ENCODE assay signal across 8 cellular contexts in the genomic region with DNA sequence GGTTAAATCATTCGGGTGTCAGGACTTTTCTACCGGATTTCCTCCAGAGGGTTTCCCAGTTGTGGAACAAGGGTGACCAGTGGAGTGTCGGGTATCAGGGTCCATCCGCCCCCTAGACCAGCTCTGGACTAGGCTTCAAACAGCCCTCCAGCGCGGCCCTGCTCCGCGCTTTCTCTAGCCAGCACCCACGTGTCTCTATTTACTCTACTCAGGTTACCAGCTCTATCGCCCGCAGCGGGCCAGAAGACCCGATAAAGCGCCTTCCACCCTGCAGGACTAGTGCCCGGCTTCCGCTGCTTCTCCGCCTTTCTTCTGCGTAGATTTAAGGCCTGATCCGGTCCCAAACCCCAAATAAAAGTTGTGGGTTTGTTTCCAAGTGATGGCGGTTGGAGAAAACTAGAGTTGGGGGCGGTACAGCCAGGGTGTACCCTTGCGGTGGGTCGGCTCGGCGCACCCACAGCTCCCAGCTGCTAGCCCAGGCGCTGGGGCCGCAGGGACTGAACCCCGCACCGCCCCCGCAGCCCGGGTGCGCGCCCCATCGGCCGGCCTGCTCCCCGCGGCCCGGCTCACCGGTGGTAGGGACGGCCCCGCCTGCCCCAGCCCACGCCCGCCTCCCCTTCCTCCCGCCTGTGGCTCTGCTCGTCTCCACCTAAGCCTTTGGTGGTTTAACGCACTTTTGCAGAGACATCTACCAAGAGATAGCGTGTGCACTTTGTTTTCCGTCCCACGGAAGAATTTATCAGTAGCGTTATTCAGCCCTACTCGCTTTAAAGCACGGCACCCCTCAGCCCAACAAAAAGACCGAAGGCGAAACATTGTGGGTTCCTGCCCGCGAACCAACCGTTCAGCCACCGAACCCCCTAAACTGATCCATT. TPM values are rescaled to one million over a fixed set of nuclear protein-coding genes. Genes with fewer than 3 reads are reported as not detected.
DNase-seq lines count a peak whose midpoint lies in the region; ATAC-seq and TF ChIP-seq lines count a peak whose summit lies in the region.

No MANE protein-coding gene starts in this region.

- peak; percentile 47 for ATAC-seq in sciatic nerve

- intact Hi-C loops in sciatic nerve (cut with DNase I): no loop called here

- TF ChIP-seq CTCF in 22Rv1 (IDR thresholded peaks at IDR 0.05) (no peak), GM20000 (IDR thresholded peaks at IDR 0.05; ENCODE audit: extremely low read depth, missing control alignments) (no peak)

- DNase-seq in GM20000 (ENCODE audit: low spot score) (peak; percentile 80), NCI-H526 (lab: John Stamatoyannopoulos, UW) (peak; percentile 39 to 80), germinal center (ENCODE audit: low spot score) (peak; percentile 32), sciatic nerve (ENCODE audit: low spot score) (no peak), NCI-H2171 (lab: John Stamatoyannopoulos, UW) (no peak), NCI-H446 treated with DMSO at 0.1 percent for 48 hours (lab: John Stamatoyannopoulos, UW) (no peak)
- peak; percentile 69 for DNase-seq in activated T-cell treated with anti-CD3 and anti-CD28 coated beads, Interleukin-2, amount 50 U/mL, for 1 hour

- peak overlapping the region; percentile 76 for H3K27ac ChIP-seq in 22Rv1

RNA-seq across cellular contexts. Expression of a gene that starts 2.1 kb away (rescaled TPM):
- total RNA-seq in sciatic nerve: 10.7 TPM

Comparison
In these comparisons a context has a peak if more than half of its experiments do, and no peak if none do; other contexts are left out.
1. DNase-seq: peak in GM20000 (single experiment), NCI-H526 (2 of 2), activated T-cell treated with anti-CD3 and anti-CD28 coated beads, Interleukin-2, amount 50 U/mL, for 1 hour (single experiment) and germinal center (single experiment); none in sciatic nerve (single experiment), NCI-H2171 (single experiment) and NCI-H446 treated with DMSO at 0.1 percent for 48 hours (single experiment).